8 cellular contexts compared by ENCODE assay signal in genomic region chr17:63827002-63827800, GRCh38. TPM values are rescaled to one million over a fixed set of nuclear protein-coding genes. Genes with fewer than 3 reads are reported as not detected.
A peak's percentile ranks its signal among the peaks of the same experiment; 100 is the strongest.
DNase-seq lines count a peak whose midpoint lies in the region; ATAC-seq and TF ChIP-seq lines count a peak whose summit lies in the region.

A gene with protein sequence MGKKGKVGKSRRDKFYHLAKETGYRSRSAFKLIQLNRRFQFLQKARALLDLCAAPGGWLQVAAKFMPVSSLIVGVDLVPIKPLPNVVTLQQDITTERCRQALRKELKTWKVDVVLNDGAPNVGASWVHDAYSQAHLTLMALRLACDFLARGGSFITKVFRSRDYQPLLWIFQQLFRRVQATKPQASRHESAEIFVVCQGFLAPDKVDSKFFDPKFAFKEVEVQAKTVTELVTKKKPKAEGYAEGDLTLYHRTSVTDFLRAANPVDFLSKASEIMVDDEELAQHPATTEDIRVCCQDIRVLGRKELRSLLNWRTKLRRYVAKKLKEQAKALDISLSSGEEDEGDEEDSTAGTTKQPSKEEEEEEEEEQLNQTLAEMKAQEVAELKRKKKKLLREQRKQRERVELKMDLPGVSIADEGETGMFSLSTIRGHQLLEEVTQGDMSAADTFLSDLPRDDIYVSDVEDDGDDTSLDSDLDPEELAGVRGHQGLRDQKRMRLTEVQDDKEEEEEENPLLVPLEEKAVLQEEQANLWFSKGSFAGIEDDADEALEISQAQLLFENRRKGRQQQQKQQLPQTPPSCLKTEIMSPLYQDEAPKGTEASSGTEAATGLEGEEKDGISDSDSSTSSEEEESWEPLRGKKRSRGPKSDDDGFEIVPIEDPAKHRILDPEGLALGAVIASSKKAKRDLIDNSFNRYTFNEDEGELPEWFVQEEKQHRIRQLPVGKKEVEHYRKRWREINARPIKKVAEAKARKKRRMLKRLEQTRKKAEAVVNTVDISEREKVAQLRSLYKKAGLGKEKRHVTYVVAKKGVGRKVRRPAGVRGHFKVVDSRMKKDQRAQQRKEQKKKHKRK (minus strand): TSS chr17:63827663. CDS start chr17:63826902, 761 bp downstream.
TSS of gene PSMC5 (plus strand) at chr17:63827431. CDS start at chr17:63827491, 60 bp downstream.

- peak within 1 kb of the TSS; percentile 90 for H3K4me3 Mint-ChIP-seq in glutamatergic neuron (ENCODE audit: unreplicated experiment)

- H3K36me3 ChIP-seq in osteoblast (ENCODE audit: insufficient read depth, low read length) (peaks cover 68% of the 10 kb centered on the region), thoracic aorta (peaks cover 64% of the 10 kb centered on the region)

- DNase-seq in NCI-H1092 (lab: John Stamatoyannopoulos, UW) (peak; percentile 92), glutamatergic neuron (peak; percentile 93), osteoblast (ENCODE audit: insufficient read length, low spot score, missing footprints) (peak; percentile 98), thoracic aorta (ENCODE audit: low spot score) (peak; percentile 89)
- peak; percentile 93 to 97 for DNase-seq in activated naive CD4-positive, alpha-beta T cell treated with anti-CD3 and anti-CD28 coated beads, Interleukin-2, amount 50 U/mL, for 72 hours (ENCODE audit: low spot score in 2 of 2)

- H2AFZ ChIP-seq in osteoblast (ENCODE audit: low read length): peak within 1 kb of the TSS; percentile 98

- H3K4me1 ChIP-seq in osteoblast (ENCODE audit: insufficient read depth, low read length): peaks cover 21% of the 10 kb centered on the region
- H3K4me1 ChIP-seq in thoracic aorta (ENCODE audit: control insufficient read depth in 1 of 2, low read depth in 2 of 2): peaks cover 12 to 31% of the 10 kb centered on the region in 2 donors

- H3K27me3 ChIP-seq in osteoblast (ENCODE audit: insufficient read depth, low read length) (no peaks in the 10 kb centered on the region), thoracic aorta (replicated peaks; ENCODE audit: insufficient read depth) (no peaks in the 10 kb centered on the region)

- ATAC-seq in HG02610 (IDR thresholded peaks at IDR 0.05; ENCODE audit: unreplicated experiment) (peak; percentile 83), SK-N-SH treated with all-trans-retinoic acid at 6 μM for 48 hours (peak; percentile 91), thoracic aorta (ENCODE audit: insufficient number of reproducible peaks, low FRiP score, low read depth) (peak; percentile 87)
- ATAC-seq in activated naive CD4-positive, alpha-beta T cell treated with anti-CD3 and anti-CD28 coated beads, Interleukin-2, amount 50 U/mL, for 72 hours: peak; percentile 93 to 94

- peak within 1 kb of the TSS; percentile 99 for H3K27ac ChIP-seq in osteoblast (ENCODE audit: low read depth, low read length)
- peak within 1 kb of the TSS; percentile 76 to 87 for H3K27ac ChIP-seq in thoracic aorta

- peak; percentile 53 for TF ChIP-seq CTCF in glutamatergic neuron (IDR thresholded peaks at IDR 0.05; ENCODE audit: partially characterized antibody, unreplicated experiment)
- no peak for TF ChIP-seq CTCF in osteoblast (IDR thresholded peaks at IDR 0.05; ENCODE audit: extremely low read depth, low read depth, low read length)
- peak; percentile 53 for TF ChIP-seq CTCF in thoracic aorta (IDR thresholded peaks at IDR 0.05)

- H3K4me1 Mint-ChIP-seq in glutamatergic neuron (ENCODE audit: low read depth, unreplicated experiment): peaks cover 11% of the 10 kb centered on the region

- H3K27ac Mint-ChIP-seq in activated naive CD4-positive, alpha-beta T cell treated with anti-CD3 and anti-CD28 coated beads, Interleukin-2, amount 50 U/mL, for 72 hours: peak within 1 kb of the TSS; percentile 99 to 100
- H3K27ac Mint-ChIP-seq in glutamatergic neuron (ENCODE audit: unreplicated experiment): peak within 1 kb of the TSS; percentile 99

- no peaks in the 10 kb centered on the region for H3K9me3 ChIP-seq in osteoblast (ENCODE audit: low read depth, low read length)
- H3K9me3 ChIP-seq in thoracic aorta: no peaks in the 10 kb centered on the region

- peaks cover 69% of the 10 kb centered on the region for H3K79me2 ChIP-seq in osteoblast (ENCODE audit: insufficient read depth, low read length)

- peak within 1 kb of the TSS; percentile 96 for H3K4me2 ChIP-seq in osteoblast (ENCODE audit: insufficient read depth, low read length)

- H3K36me3 Mint-ChIP-seq in activated naive CD4-positive, alpha-beta T cell treated with anti-CD3 and anti-CD28 coated beads, Interleukin-2, amount 50 U/mL, for 72 hours: peaks cover 73 to 77% of the 10 kb centered on the region in 2 donors
- H3K36me3 Mint-ChIP-seq in glutamatergic neuron (ENCODE audit: unreplicated experiment): no peaks in the 10 kb centered on the region

- H3K4me3 ChIP-seq in osteoblast (ENCODE audit: insufficient read depth, low read length): peak within 1 kb of the TSS; percentile 97
- H3K4me3 ChIP-seq in thoracic aorta: peak within 1 kb of the TSS; percentile 88

- H3K27me3 Mint-ChIP-seq in glutamatergic neuron (ENCODE audit: unreplicated experiment): peaks cover 12% of the 10 kb centered on the region

- peak; percentile 93 for TF ChIP-seq POLR2A in GM10847 (IDR thresholded peaks at IDR 0.05; ENCODE audit: extremely low read depth, insufficient read length)

- H3K9me3 Mint-ChIP-seq in activated naive CD4-positive, alpha-beta T cell treated with anti-CD3 and anti-CD28 coated beads, Interleukin-2, amount 50 U/mL, for 72 hours: no peaks in the 10 kb centered on the region
- peaks cover 12% of the 10 kb centered on the region for H3K9me3 Mint-ChIP-seq in glutamatergic neuron (ENCODE audit: unreplicated experiment)

- peaks cover 22% of the 10 kb centered on the region for H4K20me1 ChIP-seq in osteoblast (ENCODE audit: insufficient read depth, low read length)

TF ChIP-seq in SK-N-SH treated with all-trans-retinoic acid at 6 μM for 48 hours, 23 proteins besides CTCF, POLR2A, EP300 and RAD21 (continues in another document):
- TF ChIP-seq ZFP3 (CRISPR knock-in tag; IDR thresholded peaks at IDR 0.05) (peak; percentile 42; the same call in 1 of the 2 replicates), ZFP30 (CRISPR knock-in tag; IDR thresholded peaks at IDR 0.05) (no peak; the same call in 1 of the 2 replicates), TOX (CRISPR knock-in tag; IDR thresholded peaks at IDR 0.05; ENCODE audit: borderline replicate concordance) (no peak), ESRRG (CRISPR knock-in tag; IDR thresholded peaks at IDR 0.05) (0 out of 2 replicates have a peak, but pooled peaks have one; percentile 78), PPARA (CRISPR knock-in tag; IDR thresholded peaks at IDR 0.05; ENCODE audit: borderline replicate concordance) (no peak), TCF4 (CRISPR knock-in tag; IDR thresholded peaks at IDR 0.05; ENCODE audit: borderline replicate concordance) (no peak), GLIS3 (CRISPR knock-in tag; IDR thresholded peaks at IDR 0.05) (peak; percentile 80; the same call in 1 of the 2 replicates)
- TF ChIP-seq, protein P1, sequence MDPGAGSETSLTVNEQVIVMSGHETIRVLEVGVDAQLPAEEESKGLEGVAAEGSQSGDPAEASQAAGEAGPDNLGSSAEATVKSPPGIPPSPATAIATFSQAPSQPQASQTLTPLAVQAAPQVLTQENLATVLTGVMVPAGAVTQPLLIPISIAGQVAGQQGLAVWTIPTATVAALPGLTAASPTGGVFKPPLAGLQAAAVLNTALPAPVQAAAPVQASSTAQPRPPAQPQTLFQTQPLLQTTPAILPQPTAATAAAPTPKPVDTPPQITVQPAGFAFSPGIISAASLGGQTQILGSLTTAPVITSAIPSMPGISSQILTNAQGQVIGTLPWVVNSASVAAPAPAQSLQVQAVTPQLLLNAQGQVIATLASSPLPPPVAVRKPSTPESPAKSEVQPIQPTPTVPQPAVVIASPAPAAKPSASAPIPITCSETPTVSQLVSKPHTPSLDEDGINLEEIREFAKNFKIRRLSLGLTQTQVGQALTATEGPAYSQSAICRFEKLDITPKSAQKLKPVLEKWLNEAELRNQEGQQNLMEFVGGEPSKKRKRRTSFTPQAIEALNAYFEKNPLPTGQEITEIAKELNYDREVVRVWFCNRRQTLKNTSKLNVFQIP (CRISPR knock-in tag; IDR thresholded peaks at IDR 0.05; ENCODE audit: borderline replicate concordance, low read depth): no peak
- TF ChIP-seq, protein P2, sequence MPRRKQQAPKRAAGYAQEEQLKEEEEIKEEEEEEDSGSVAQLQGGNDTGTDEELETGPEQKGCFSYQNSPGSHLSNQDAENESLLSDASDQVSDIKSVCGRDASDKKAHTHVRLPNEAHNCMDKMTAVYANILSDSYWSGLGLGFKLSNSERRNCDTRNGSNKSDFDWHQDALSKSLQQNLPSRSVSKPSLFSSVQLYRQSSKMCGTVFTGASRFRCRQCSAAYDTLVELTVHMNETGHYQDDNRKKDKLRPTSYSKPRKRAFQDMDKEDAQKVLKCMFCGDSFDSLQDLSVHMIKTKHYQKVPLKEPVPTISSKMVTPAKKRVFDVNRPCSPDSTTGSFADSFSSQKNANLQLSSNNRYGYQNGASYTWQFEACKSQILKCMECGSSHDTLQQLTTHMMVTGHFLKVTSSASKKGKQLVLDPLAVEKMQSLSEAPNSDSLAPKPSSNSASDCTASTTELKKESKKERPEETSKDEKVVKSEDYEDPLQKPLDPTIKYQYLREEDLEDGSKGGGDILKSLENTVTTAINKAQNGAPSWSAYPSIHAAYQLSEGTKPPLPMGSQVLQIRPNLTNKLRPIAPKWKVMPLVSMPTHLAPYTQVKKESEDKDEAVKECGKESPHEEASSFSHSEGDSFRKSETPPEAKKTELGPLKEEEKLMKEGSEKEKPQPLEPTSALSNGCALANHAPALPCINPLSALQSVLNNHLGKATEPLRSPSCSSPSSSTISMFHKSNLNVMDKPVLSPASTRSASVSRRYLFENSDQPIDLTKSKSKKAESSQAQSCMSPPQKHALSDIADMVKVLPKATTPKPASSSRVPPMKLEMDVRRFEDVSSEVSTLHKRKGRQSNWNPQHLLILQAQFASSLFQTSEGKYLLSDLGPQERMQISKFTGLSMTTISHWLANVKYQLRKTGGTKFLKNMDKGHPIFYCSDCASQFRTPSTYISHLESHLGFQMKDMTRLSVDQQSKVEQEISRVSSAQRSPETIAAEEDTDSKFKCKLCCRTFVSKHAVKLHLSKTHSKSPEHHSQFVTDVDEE (CRISPR knock-in tag; IDR thresholded peaks at IDR 0.05): no peak

RNA-seq across cellular contexts. Expression of the first gene that starts in this region (rescaled TPM):
- total RNA-seq in activated naive CD4-positive, alpha-beta T cell treated with anti-CD3 and anti-CD28 coated beads, Interleukin-2, amount 50 U/mL, for 72 hours: 10 to 100 TPM; 47.0 to 55.8 TPM
- total RNA-seq in glutamatergic neuron (ENCODE audit: unreplicated experiment): 42.0 TPM
- total RNA-seq in osteoblast: 43.0 and 45.2 TPM in 2 replicates
- total RNA-seq in thoracic aorta: 10 to 100 TPM; 38.2 to 52.9 TPM

RNA-seq across cellular contexts. Expression of gene PSMC5, which starts in this region (rescaled TPM):
- total RNA-seq in activated naive CD4-positive, alpha-beta T cell treated with anti-CD3 and anti-CD28 coated beads, Interleukin-2, amount 50 U/mL, for 72 hours: 100 to 1,000 TPM; 129 to 137 TPM
- total RNA-seq in glutamatergic neuron (ENCODE audit: unreplicated experiment) (133 TPM), osteoblast (34.0 and 36.5 TPM in 2 replicates), thoracic aorta (10 to 100 TPM; 58.5 to 76.1 TPM)

Comparison
In these comparisons a context has a peak if more than half of its experiments do, and no peak if none do; other contexts are left out.
1. Peak in every context shown above with its lines: DNase-seq, ATAC-seq, H3K4me3 ChIP-seq and H3K27ac ChIP-seq.